In the genomic region with DNA sequence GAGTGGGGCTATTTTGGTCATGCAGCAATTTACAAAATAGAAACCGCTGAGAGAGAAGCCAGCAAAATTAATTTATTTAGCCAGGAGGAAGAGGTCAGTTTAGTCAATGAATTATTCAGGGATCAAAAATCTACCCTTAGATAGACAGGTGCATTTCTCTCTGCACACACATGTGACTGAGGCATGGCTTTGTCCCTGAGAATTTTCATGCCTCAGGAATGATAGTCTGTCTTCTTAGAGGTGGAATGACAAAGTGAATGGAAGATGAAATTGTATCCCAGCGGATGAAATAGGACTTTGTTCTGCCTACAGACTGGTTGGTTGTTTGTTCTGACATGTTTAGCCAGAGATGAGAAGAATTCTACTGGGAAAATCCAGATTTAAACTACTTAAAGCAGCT, we compare ENCODE assay signal across 1 cellular context.
A peak's percentile ranks its signal among the peaks of the same experiment; 100 is the strongest.
TF ChIP-seq lines count a peak whose summit lies in the region.

No MANE protein-coding gene starts in this region.

TF ChIP-seq in HepG2, 621 proteins besides CTCF, POLR2A, EP300 and RAD21:
- TF ChIP-seq XBP1 (CRISPR knock-in tag; IDR thresholded peaks at IDR 0.05) (no peak), HNF4A (CRISPR knock-in tag; IDR thresholded peaks at IDR 0.05) (peak; percentile 29; the same call in 1 of the 2 replicates), CHD4 (IDR thresholded peaks at IDR 0.05; ENCODE audit: borderline replicate concordance, low read length) (no peak)
